28 cellular contexts compared by ENCODE assay signal in the genomic region with DNA sequence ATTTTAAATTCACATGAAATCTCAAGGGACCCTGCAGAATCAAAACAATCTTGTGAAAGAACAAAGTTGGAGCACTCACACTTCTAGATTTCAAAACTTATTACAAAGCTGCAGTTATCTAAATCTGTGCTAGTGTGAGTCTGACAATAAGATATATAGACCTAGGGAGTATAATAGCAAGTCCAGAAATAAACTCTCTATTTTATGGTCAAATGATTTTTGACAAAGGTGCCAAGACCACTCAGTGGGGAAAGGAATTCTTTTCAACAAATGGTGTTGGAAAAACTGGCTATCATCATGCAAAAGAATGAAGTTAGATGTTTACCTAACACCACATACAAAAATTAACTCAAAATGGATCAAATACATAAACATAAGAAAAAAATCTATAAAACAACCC.
"Had no signal": no experiment of that assay in that cellular context is flagged by ENCODE, and none has a peak within 500 bp of the region (broad histone marks: within the 10 kb centered on the region; RNA-seq: fewer than 3 reads in every experiment).

No MANE protein-coding gene starts in this region.

- ATAC-seq: activated CD8-positive, alpha-beta T cell treated with anti-CD3 and anti-CD28 coated beads for 36 hours; activated T-cell treated with anti-CD3 and anti-CD28 coated beads, Interleukin-2, amount 50 U/mL, for 72 hours; activated T-helper 17 cell treated with anti-CD3 and anti-CD28 coated beads, Interleukin-2, amount 50 U/mL, for 72 hours; Panc1 had no signal

- H3K4me3 ChIP-seq: ascending aorta, SJCRH30, SK-N-MC had no signal

- DNase-seq: activated CD4-positive, alpha-beta T cell treated with anti-CD3 and anti-CD28 coated beads, Interleukin-2, amount 10 ng/mL, durations not matched to agents 24 days and 14 days; activated CD4-positive, alpha-beta T cell treated with anti-CD3 and anti-CD28 coated beads, Interleukin-2, amount 50 U/mL, for 4 hours; activated CD8-positive, alpha-beta T cell treated with anti-CD3 and anti-CD28 coated beads for 36 hours; activated effector memory CD4-positive, alpha-beta T cell treated with anti-CD3 and anti-CD28 coated beads, Interleukin-2, amount 50 U/mL, for 16 hours; activated naive CD4-positive, alpha-beta T cell; activated naive CD4-positive, alpha-beta T cell treated with anti-CD3 and anti-CD28 coated beads, Interleukin-2, amount 50 U/mL, for 16 hours; activated naive CD8-positive, alpha-beta T cell treated with anti-CD3 and anti-CD28 coated beads for 36 hours; activated T-cell treated with anti-CD3 and anti-CD28 coated beads, Interleukin-2, amount 50 U/mL, for 1 hour; activated T-cell treated with anti-CD3 and anti-CD28 coated beads, Interleukin-2, amount 50 U/mL, for 72 hours; amygdala; caudate nucleus; MM.1S; MV-4-11; NCI-H1092; NCI-H1417; NCI-H146; NCI-H187; NCI-H2081; NCI-H226; NCI-H446 treated with DMSO at 0.1 percent for 48 hours; NCI-H524; NCI-H69; SHP77; SJCRH30 had no signal
